9 cellular contexts compared by ENCODE assay signal in genomic region chr15:60362318-60363023, GRCh38. TPM values are rescaled to one million over a fixed set of nuclear protein-coding genes. Genes with fewer than 3 reads are reported as not detected.
A peak's percentile ranks its signal among the peaks of the same experiment; 100 is the strongest.
DNase-seq lines count a peak whose midpoint lies in the region; ATAC-seq, FAIRE-seq and TF ChIP-seq lines count a peak whose summit lies in the region.
"Had no signal": no experiment of that assay in that cellular context is flagged by ENCODE, and none has a peak within 500 bp of the region (broad histone marks: within the 10 kb centered on the region; RNA-seq: fewer than 3 reads in every experiment).

No MANE protein-coding gene starts in this region.

- DNase-seq in Right ventricle myocardium inferior (ENCODE audit: missing footprints) (no peak), cardiac septum (ENCODE audit: low spot score) (no peak), HepG2 (ENCODE audit: low spot score) (peak; percentile 11), aorta (no peak), middle frontal gyrus (ENCODE audit: extremely low spot score, low spot score) (no peak)
- peak; percentile 8 for DNase-seq in activated naive CD8-positive, alpha-beta T cell treated with anti-CD3 and anti-CD28 coated beads for 36 hours

- no peak overlapping the region for H3K27ac Mint-ChIP-seq in activated naive CD8-positive, alpha-beta T cell treated with anti-CD3 and anti-CD28 coated beads for 36 hours

- 84% methylated on average over 8 of the region's 8 CpGs for WGBS in HepG2 (ENCODE audit: low lambda C conversion rate)
- 31 to 37% methylated on average over 8 of the region's 8 CpGs for WGBS in aorta, 2 donors

- H3K4me3 ChIP-seq in HepG2 (replicated peaks in 1 of 3; ENCODE audit: insufficient read depth in 1 of 3, low read depth in 2 of 3, low read length in 3 of 3): no peak overlapping the region
- no peak overlapping the region for H3K4me3 ChIP-seq in aorta (ENCODE audit: low read length in 2 of 2)

- H3K27me3 Mint-ChIP-seq in activated naive CD8-positive, alpha-beta T cell treated with anti-CD3 and anti-CD28 coated beads for 36 hours: no peaks in the 10 kb centered on the region

- TF ChIP-seq EP300 in HepG2 (IDR thresholded peaks at IDR 0.05; ENCODE audit: low read depth in 2 of 2, low read length in 2 of 2) (no peak), HepG2 (CRISPR knock-in tag; IDR thresholded peaks at IDR 0.05; ENCODE audit: borderline replicate concordance) (no peak)

- no peak overlapping the region for H3K4me3 Mint-ChIP-seq in activated naive CD8-positive, alpha-beta T cell treated with anti-CD3 and anti-CD28 coated beads for 36 hours

- H3K4me1 ChIP-seq in HepG2 (ENCODE audit: insufficient read depth, low read length) (no peaks in the 10 kb centered on the region), aorta (ENCODE audit: control insufficient read depth in 1 of 2, insufficient read depth in 2 of 2, low read length in 2 of 2) (peaks cover 0 to 24% of the 10 kb centered on the region in 2 donors)

- ATAC-seq in Right ventricle myocardium inferior (peak; percentile 42), HepG2 (no peak), aorta (ENCODE audit: low FRiP score) (peak; percentile 48), HG03565 (IDR thresholded peaks at IDR 0.05; ENCODE audit: unreplicated experiment) (no peak), HG03108 (IDR thresholded peaks at IDR 0.05; ENCODE audit: unreplicated experiment) (no peak)

- TF ChIP-seq CTCF in HepG2 (CRISPR knock-in tag; IDR thresholded peaks at IDR 0.05): no peak

- CTCF ChIA-PET in HepG2 (lab: Yijun Ruan, JAX; ENCODE audit: low intra/inter-chr PET ratio, low total read pairs): no interaction called here

- H3K27ac ChIP-seq in HepG2 (ENCODE audit: extremely low read length, insufficient read depth, low read length): no peak overlapping the region
- peak overlapping the region; percentile 29 to 74 for H3K27ac ChIP-seq in aorta (ENCODE audit: low read depth in 1 of 2, low read length in 2 of 2)
- H3K27ac ChIP-seq: parathyroid adenoma had no signal

- H3K9ac ChIP-seq in HepG2 (ENCODE audit: insufficient read depth, low read depth, low read length): no peak overlapping the region
- H3K9ac ChIP-seq: parathyroid adenoma had no signal

- POLR2A ChIA-PET in HepG2 (lab: Yijun Ruan, JAX): interaction anchor here (0.5 to 3.3 kb wide), 2 partner anchors 12 to 54 kb away, joined by 3 to 17 read pairs; no protein-coding TSS in a partner anchor

- intact Hi-C loops in Right ventricle myocardium inferior (cut with DNase I) (loop anchor here (2.0 kb wide), 1 partner anchor 36 kb away; no protein-coding TSS in a partner anchor), cardiac septum (cut with DNase I) (loop anchor here (2.0 kb wide), 1 partner anchor 34 kb away; the partner anchor contains the start of gene ANXA2), HepG2 (cut with micrococcal nuclease; ENCODE audit: unreplicated experiment) (no loop called here), aorta (cut with DNase I) (loop anchor here (5.0 kb wide), 3 partner anchors 35 to 80 kb away; partner anchors contain the start of gene ANXA2 (in 2 of the 2))

- no peak overlapping the region for H3K4me2 ChIP-seq in HepG2 (ENCODE audit: low read depth, low read length)

- in situ Hi-C loops in HepG2 (cut with HindIII; ENCODE audit: extremely low pct_ligation_motif_present, low pct_unique_long_range_greater_than_20kb): loop anchor here (5.0 kb wide), 1 partner anchor 80 kb away; no protein-coding TSS in a partner anchor

- peaks cover 16 to 72% of the 10 kb centered on the region in 2 experiments for H3K36me3 ChIP-seq in HepG2 (replicated peaks in 1 of 2; ENCODE audit: control insufficient read depth in 1 of 2, insufficient read depth in 2 of 2, low read length in 2 of 2)
- H3K36me3 ChIP-seq in aorta (ENCODE audit: control insufficient read depth in 1 of 2, insufficient read depth in 2 of 2, low read length in 1 of 2): no peaks in the 10 kb centered on the region

- peaks cover 3% of the 10 kb centered on the region for H3K4me1 Mint-ChIP-seq in activated naive CD8-positive, alpha-beta T cell treated with anti-CD3 and anti-CD28 coated beads for 36 hours

- BruUV-seq in HepG2 (replicated peaks; lab: Mats Ljungman, UMichigan): no TSS peak

- TF ChIP-seq RAD21 in HepG2 (CRISPR knock-in tag; IDR thresholded peaks at IDR 0.05): no peak

- FAIRE-seq in HepG2 (lab: Jason Lieb, UNC): no peak

- no peaks in the 10 kb centered on the region for H3K9me3 Mint-ChIP-seq in activated naive CD8-positive, alpha-beta T cell treated with anti-CD3 and anti-CD28 coated beads for 36 hours

- H3K79me2 ChIP-seq in HepG2 (ENCODE audit: insufficient read depth, low read length): no peaks in the 10 kb centered on the region
- H3K79me2 ChIP-seq: parathyroid adenoma had no signal

- H3K9me3 ChIP-seq in HepG2 (ENCODE audit: low read length) (no peaks in the 10 kb centered on the region), aorta (ENCODE audit: control insufficient read depth, low read length) (no peaks in the 10 kb centered on the region)

- peaks cover 4% of the 10 kb centered on the region for H3K36me3 Mint-ChIP-seq in activated naive CD8-positive, alpha-beta T cell treated with anti-CD3 and anti-CD28 coated beads for 36 hours

- H4K20me1 ChIP-seq in HepG2 (ENCODE audit: insufficient read depth, low read length): no peaks in the 10 kb centered on the region; the same call in 1 of the 2 replicates

- H2AFZ ChIP-seq in HepG2 (ENCODE audit: low read length): no peak overlapping the region
- H2AFZ ChIP-seq: parathyroid adenoma had no signal

- TF ChIP-seq POLR2A in HepG2 (IDR thresholded peaks at IDR 0.05; ENCODE audit: insufficient read depth in 1 of 2, low read depth in 2 of 2, low read length in 2 of 2): no peak

- H3K27me3 ChIP-seq in HepG2 (ENCODE audit: control insufficient read depth in 1 of 2, insufficient read depth in 2 of 2, low read length in 2 of 2) (no peaks in the 10 kb centered on the region), aorta (ENCODE audit: control insufficient read depth in 1 of 2, insufficient read depth in 2 of 2, low read length in 1 of 2) (no peaks in the 10 kb centered on the region)

TF ChIP-seq in HepG2, 621 proteins besides CTCF, POLR2A, EP300 and RAD21:
- 0 out of 2 replicates have a peak, but pooled peaks have one; percentile 23 for TF ChIP-seq FOSL2 (CRISPR knock-in tag; IDR thresholded peaks at IDR 0.05)
- no peak for TF ChIP-seq SNAI1 (CRISPR knock-in tag; IDR thresholded peaks at IDR 0.05; ENCODE audit: borderline replicate concordance)
- TF ChIP-seq MATR3 (CRISPR knock-in tag; IDR thresholded peaks at IDR 0.05): no peak
- no peak for TF ChIP-seq RFX5 (IDR thresholded peaks at IDR 0.05; ENCODE audit: low read depth, low read length)
- no peak for TF ChIP-seq ZSCAN9 (CRISPR knock-in tag; IDR thresholded peaks at IDR 0.05; ENCODE audit: borderline replicate concordance)

RNA-seq across cellular contexts. Expression of gene ANXA2, which starts 35.3 kb away (rescaled TPM):
- total RNA-seq in Right ventricle myocardium inferior (212 TPM), cardiac septum (177 TPM), HepG2 (2016; rRNA removed; fragmentation: Illumina TruSeq; extraction: Trizol) (196 and 233 TPM in 2 replicates), aorta (100 to 1,000 TPM; 699 to 767 TPM)
- total RNA-seq in activated naive CD8-positive, alpha-beta T cell treated with anti-CD3 and anti-CD28 coated beads for 36 hours: 10 to 100 TPM; 44.0 to 44.8 TPM
- total RNA-seq in HepG2 (2016; cell fraction: cytosol; rRNA removed; fragmentation: Illumina TruSeq; extraction: Trizol; ENCODE audit: low read depth): 267 and 332 TPM in 2 replicates
- 199 and 222 TPM in 2 replicates for total RNA-seq in HepG2 (2016; cell fraction: insoluble cytoplasmic fraction; rRNA removed; fragmentation: Illumina TruSeq; extraction: Trizol)
- 458 TPM in 2 replicates for total RNA-seq in HepG2 (2016; cell fraction: membrane; rRNA removed; fragmentation: Illumina TruSeq; extraction: Trizol)
- total RNA-seq in HepG2 (2016; cell fraction: nucleus; rRNA removed; fragmentation: Illumina TruSeq; extraction: Trizol): 71.2 and 77.0 TPM in 2 replicates
- polyA plus RNA-seq in HepG2 (2011; rRNA removed) (530 and 613 TPM in 2 replicates), aorta (1,000 to 10,000 TPM in 1 of 2 donors, 100 to 1,000 TPM in 1; 827 to 1,029 TPM)
- 1,111 and 1,129 TPM in 2 replicates for polyA plus RNA-seq in HepG2 (2011; cell fraction: cytosol; rRNA removed)
- 334 and 382 TPM in 2 replicates for polyA plus RNA-seq in HepG2 (2011; cell fraction: nucleus; rRNA removed)
- 408 and 609 TPM in 2 replicates for polyA plus RNA-seq in HepG2 (2012)
- polyA plus RNA-seq in HepG2 (2016; cell fraction: cytosol; fragmentation: Illumina TruSeq; extraction: Trizol; ENCODE audit: low read depth): 359 and 376 TPM in 2 replicates
- 206 and 224 TPM in 2 replicates for polyA plus RNA-seq in HepG2 (2016; cell fraction: insoluble cytoplasmic fraction; fragmentation: Illumina TruSeq; extraction: Trizol; ENCODE audit: low read depth)
- polyA plus RNA-seq in HepG2 (2016; cell fraction: membrane; fragmentation: Illumina TruSeq; extraction: Trizol; ENCODE audit: low read depth): 410 and 414 TPM in 2 replicates
- 104 and 114 TPM in 2 replicates for polyA plus RNA-seq in HepG2 (2016; cell fraction: nucleus; fragmentation: Illumina TruSeq; extraction: Trizol; ENCODE audit: insufficient read depth, low read depth)
- 575 and 2,115 TPM in 2 replicates for polyA minus RNA-seq in HepG2 (2011; rRNA and poly(A)+ RNA removed; ENCODE audit: low replicate concordance)
- 200 and 206 TPM in 2 replicates for polyA minus RNA-seq in HepG2 (2011; cell fraction: cytosol; rRNA and poly(A)+ RNA removed)
- 181 and 211 TPM in 2 replicates for polyA minus RNA-seq in HepG2 (2011; cell fraction: nucleus; rRNA and poly(A)+ RNA removed)

Comparison
In these comparisons a context has a peak if more than half of its experiments do, and no peak if none do; other contexts are left out.
1. ATAC-seq: peak in Right ventricle myocardium inferior (single experiment) and aorta (single experiment); none in HepG2 (single experiment), HG03565 (single experiment) and HG03108 (single experiment).
2. DNase-seq: peak in activated naive CD8-positive, alpha-beta T cell treated with anti-CD3 and anti-CD28 coated beads for 36 hours (single experiment) and HepG2 (single experiment); none in Right ventricle myocardium inferior (single experiment), cardiac septum (single experiment), aorta (0 of 2) and middle frontal gyrus (single experiment).